ENCODE assay signal across 2 cellular contexts in the genomic region with DNA sequence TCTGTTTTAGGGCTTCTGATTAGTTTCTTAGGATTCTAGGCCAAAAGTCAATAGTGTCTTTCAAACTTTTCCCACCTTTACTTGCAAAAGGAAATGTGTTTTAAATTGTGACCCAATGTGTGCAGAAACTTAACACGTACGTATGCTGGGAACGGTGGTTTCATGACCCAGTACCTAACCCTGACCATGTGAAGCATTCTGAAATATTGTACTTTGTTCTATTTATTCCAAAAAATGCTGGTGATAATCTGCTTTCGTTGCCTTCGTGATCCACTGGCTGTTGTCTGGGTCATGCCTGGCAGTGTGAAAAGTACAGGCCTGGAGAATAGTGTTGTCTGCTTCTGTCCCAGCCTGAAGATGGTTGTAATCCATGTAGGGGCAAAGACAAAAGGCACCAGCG.
A peak's percentile ranks its signal among the peaks of the same experiment; 100 is the strongest.
TF ChIP-seq lines count a peak whose summit lies in the region.

No MANE protein-coding gene starts in this region.

TF ChIP-seq in liver, 16 proteins besides CTCF, POLR2A, EP300 and RAD21:
- peak; percentile 26 to 71 for TF ChIP-seq HNF4A (conservative IDR thresholded peaks at IDR 0.05)
- peak in 1 of 2 donors; percentile 80 for TF ChIP-seq RXRA (IDR thresholded peaks at IDR 0.05)
- TF ChIP-seq FOXA1 (IDR thresholded peaks at IDR 0.05) = no peak
- TF ChIP-seq, protein P1, sequence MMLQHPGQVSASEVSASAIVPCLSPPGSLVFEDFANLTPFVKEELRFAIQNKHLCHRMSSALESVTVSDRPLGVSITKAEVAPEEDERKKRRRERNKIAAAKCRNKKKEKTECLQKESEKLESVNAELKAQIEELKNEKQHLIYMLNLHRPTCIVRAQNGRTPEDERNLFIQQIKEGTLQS (IDR thresholded peaks at IDR 0.05) = no peak
- no peak for TF ChIP-seq EGR1 (IDR thresholded peaks at IDR 0.05; ENCODE audit: low read depth in 2 of 2)
- TF ChIP-seq GABPA (IDR thresholded peaks at IDR 0.05 in 1 of 2, conservative IDR thresholded peaks at IDR 0.05 in 1 of 2) = no peak
- TF ChIP-seq TAF1 (conservative IDR thresholded peaks at IDR 0.05) = no peak
- no peak for TF ChIP-seq YY1 (IDR thresholded peaks at IDR 0.05)
- TF ChIP-seq, protein P2, sequence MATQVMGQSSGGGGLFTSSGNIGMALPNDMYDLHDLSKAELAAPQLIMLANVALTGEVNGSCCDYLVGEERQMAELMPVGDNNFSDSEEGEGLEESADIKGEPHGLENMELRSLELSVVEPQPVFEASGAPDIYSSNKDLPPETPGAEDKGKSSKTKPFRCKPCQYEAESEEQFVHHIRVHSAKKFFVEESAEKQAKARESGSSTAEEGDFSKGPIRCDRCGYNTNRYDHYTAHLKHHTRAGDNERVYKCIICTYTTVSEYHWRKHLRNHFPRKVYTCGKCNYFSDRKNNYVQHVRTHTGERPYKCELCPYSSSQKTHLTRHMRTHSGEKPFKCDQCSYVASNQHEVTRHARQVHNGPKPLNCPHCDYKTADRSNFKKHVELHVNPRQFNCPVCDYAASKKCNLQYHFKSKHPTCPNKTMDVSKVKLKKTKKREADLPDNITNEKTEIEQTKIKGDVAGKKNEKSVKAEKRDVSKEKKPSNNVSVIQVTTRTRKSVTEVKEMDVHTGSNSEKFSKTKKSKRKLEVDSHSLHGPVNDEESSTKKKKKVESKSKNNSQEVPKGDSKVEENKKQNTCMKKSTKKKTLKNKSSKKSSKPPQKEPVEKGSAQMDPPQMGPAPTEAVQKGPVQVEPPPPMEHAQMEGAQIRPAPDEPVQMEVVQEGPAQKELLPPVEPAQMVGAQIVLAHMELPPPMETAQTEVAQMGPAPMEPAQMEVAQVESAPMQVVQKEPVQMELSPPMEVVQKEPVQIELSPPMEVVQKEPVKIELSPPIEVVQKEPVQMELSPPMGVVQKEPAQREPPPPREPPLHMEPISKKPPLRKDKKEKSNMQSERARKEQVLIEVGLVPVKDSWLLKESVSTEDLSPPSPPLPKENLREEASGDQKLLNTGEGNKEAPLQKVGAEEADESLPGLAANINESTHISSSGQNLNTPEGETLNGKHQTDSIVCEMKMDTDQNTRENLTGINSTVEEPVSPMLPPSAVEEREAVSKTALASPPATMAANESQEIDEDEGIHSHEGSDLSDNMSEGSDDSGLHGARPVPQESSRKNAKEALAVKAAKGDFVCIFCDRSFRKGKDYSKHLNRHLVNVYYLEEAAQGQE (IDR thresholded peaks at IDR 0.05) = no peak
- no peak for TF ChIP-seq HNF4G (IDR thresholded peaks at IDR 0.05)
- TF ChIP-seq, protein P3, sequence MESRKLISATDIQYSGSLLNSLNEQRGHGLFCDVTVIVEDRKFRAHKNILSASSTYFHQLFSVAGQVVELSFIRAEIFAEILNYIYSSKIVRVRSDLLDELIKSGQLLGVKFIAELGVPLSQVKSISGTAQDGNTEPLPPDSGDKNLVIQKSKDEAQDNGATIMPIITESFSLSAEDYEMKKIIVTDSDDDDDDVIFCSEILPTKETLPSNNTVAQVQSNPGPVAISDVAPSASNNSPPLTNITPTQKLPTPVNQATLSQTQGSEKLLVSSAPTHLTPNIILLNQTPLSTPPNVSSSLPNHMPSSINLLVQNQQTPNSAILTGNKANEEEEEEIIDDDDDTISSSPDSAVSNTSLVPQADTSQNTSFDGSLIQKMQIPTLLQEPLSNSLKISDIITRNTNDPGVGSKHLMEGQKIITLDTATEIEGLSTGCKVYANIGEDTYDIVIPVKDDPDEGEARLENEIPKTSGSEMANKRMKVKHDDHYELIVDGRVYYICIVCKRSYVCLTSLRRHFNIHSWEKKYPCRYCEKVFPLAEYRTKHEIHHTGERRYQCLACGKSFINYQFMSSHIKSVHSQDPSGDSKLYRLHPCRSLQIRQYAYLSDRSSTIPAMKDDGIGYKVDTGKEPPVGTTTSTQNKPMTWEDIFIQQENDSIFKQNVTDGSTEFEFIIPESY (IDR thresholded peaks at IDR 0.05) = no peak
- peak; percentile 23 for TF ChIP-seq SP1 (IDR thresholded peaks at IDR 0.05)
- TF ChIP-seq, protein P4, sequence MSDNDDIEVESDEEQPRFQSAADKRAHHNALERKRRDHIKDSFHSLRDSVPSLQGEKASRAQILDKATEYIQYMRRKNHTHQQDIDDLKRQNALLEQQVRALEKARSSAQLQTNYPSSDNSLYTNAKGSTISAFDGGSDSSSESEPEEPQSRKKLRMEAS (IDR thresholded peaks at IDR 0.05) = no peak
- no peak for TF ChIP-seq FOXA2 (IDR thresholded peaks at IDR 0.05)
- no peak for TF ChIP-seq NR2F2 (IDR thresholded peaks at IDR 0.05)
- TF ChIP-seq JUND (IDR thresholded peaks at IDR 0.05) = no peak

TF ChIP-seq in HepG2, 621 proteins besides CTCF, POLR2A, EP300 and RAD21:
- TF ChIP-seq SCMH1 (CRISPR knock-in tag; IDR thresholded peaks at IDR 0.05; ENCODE audit: borderline replicate concordance) (no peak), U2AF2 (IDR thresholded peaks at IDR 0.05; ENCODE audit: low read depth, low read length) (no peak), IKZF1 (IDR thresholded peaks at IDR 0.05) (no peak), PPARG (CRISPR knock-in tag; conservative IDR thresholded peaks at IDR 0.05) (no peak), ZNF619 (CRISPR knock-in tag; IDR thresholded peaks at IDR 0.05) (no peak), ZNF17 (CRISPR knock-in tag; IDR thresholded peaks at IDR 0.05) (no peak), TGIF2 (CRISPR knock-in tag; IDR thresholded peaks at IDR 0.05) (no peak)
- TF ChIP-seq, protein P5, sequence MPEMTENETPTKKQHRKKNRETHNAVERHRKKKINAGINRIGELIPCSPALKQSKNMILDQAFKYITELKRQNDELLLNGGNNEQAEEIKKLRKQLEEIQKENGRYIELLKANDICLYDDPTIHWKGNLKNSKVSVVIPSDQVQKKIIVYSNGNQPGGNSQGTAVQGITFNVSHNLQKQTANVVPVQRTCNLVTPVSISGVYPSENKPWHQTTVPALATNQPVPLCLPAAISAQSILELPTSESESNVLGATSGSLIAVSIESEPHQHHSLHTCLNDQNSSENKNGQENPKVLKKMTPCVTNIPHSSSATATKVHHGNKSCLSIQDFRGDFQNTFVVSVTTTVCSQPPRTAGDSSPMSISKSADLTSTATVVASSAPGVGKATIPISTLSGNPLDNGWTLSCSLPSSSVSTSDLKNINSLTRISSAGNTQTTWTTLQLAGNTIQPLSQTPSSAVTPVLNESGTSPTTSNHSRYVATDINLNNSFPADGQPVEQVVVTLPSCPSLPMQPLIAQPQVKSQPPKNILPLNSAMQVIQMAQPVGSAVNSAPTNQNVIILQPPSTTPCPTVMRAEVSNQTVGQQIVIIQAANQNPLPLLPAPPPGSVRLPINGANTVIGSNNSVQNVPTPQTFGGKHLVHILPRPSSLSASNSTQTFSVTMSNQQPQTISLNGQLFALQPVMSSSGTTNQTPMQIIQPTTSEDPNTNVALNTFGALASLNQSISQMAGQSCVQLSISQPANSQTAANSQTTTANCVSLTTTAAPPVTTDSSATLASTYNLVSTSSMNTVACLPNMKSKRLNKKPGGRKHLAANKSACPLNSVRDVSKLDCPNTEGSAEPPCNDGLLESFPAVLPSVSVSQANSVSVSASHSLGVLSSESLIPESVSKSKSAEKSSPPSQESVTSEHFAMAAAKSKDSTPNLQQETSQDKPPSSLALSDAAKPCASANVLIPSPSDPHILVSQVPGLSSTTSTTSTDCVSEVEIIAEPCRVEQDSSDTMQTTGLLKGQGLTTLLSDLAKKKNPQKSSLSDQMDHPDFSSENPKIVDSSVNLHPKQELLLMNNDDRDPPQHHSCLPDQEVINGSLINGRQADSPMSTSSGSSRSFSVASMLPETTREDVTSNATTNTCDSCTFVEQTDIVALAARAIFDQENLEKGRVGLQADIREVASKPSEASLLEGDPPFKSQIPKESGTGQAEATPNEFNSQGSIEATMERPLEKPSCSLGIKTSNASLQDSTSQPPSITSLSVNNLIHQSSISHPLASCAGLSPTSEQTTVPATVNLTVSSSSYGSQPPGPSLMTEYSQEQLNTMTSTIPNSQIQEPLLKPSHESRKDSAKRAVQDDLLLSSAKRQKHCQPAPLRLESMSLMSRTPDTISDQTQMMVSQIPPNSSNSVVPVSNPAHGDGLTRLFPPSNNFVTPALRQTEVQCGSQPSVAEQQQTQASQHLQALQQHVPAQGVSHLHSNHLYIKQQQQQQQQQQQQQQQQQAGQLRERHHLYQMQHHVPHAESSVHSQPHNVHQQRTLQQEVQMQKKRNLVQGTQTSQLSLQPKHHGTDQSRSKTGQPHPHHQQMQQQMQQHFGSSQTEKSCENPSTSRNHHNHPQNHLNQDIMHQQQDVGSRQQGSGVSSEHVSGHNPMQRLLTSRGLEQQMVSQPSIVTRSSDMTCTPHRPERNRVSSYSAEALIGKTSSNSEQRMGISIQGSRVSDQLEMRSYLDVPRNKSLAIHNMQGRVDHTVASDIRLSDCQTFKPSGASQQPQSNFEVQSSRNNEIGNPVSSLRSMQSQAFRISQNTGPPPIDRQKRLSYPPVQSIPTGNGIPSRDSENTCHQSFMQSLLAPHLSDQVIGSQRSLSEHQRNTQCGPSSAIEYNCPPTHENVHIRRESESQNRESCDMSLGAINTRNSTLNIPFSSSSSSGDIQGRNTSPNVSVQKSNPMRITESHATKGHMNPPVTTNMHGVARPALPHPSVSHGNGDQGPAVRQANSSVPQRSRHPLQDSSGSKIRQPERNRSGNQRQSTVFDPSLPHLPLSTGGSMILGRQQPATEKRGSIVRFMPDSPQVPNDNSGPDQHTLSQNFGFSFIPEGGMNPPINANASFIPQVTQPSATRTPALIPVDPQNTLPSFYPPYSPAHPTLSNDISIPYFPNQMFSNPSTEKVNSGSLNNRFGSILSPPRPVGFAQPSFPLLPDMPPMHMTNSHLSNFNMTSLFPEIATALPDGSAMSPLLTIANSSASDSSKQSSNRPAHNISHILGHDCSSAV (CRISPR knock-in tag; IDR thresholded peaks at IDR 0.05; ENCODE audit: borderline replicate concordance) = no peak
